In genomic region chr22:23180301-23180892, GRCh38 we compare ENCODE assay signal across 1 cellular context.
TF ChIP-seq lines count a peak whose summit lies in the region.

TSS of gene BCR (plus strand) at chr22:23180509. CDS start at chr22:23180961, 452 bp downstream.

TF ChIP-seq in HepG2, 621 proteins besides CTCF, POLR2A, EP300 and RAD21 (continued from another document):
- TF ChIP-seq CSRNP2 (CRISPR knock-in tag; conservative IDR thresholded peaks at IDR 0.05; ENCODE audit: low read depth) (no peak), SNAPC5 (CRISPR knock-in tag; IDR thresholded peaks at IDR 0.05; ENCODE audit: borderline replicate concordance) (no peak), ZSCAN5A (CRISPR knock-in tag; IDR thresholded peaks at IDR 0.05; ENCODE audit: borderline replicate concordance) (no peak), SETDB1 (CRISPR knock-in tag; IDR thresholded peaks at IDR 0.05; ENCODE audit: borderline replicate concordance) (no peak), SPEN (CRISPR knock-in tag; IDR thresholded peaks at IDR 0.05; ENCODE audit: low read depth) (no peak; the same call in 1 of the 2 replicates), MATR3 (CRISPR knock-in tag; IDR thresholded peaks at IDR 0.05) (no peak), ZNF616 (CRISPR knock-in tag; IDR thresholded peaks at IDR 0.05; ENCODE audit: low read depth) (no peak), HNRNPLL (IDR thresholded peaks at IDR 0.05; ENCODE audit: low read depth, low read length, poor library complexity, severe bottlenecking) (peak; percentile 80), RFX5 (IDR thresholded peaks at IDR 0.05; ENCODE audit: low read depth, low read length) (no peak), KLF16 (CRISPR knock-in tag; IDR thresholded peaks at IDR 0.05) (0 out of 4 replicates have a peak, but pooled peaks of 1 of the 2 experiments have one; percentile 32), MTA3 (CRISPR knock-in tag; IDR thresholded peaks at IDR 0.05) (no peak), ZNF441 (CRISPR knock-in tag; IDR thresholded peaks at IDR 0.05; ENCODE audit: borderline replicate concordance) (no peak), GABPA (IDR thresholded peaks at IDR 0.05; ENCODE audit: low read depth, low read length) (0 out of 2 replicates have a peak, but pooled peaks have one; percentile 26), GABPA (CRISPR knock-in tag; IDR thresholded peaks at IDR 0.05; ENCODE audit: low read depth) (no peak), SNAPC4 (CRISPR knock-in tag; IDR thresholded peaks at IDR 0.05) (no peak), POGZ (CRISPR knock-in tag; IDR thresholded peaks at IDR 0.05) (no peak), ZNF383 (CRISPR knock-in tag; IDR thresholded peaks at IDR 0.05; ENCODE audit: borderline replicate concordance) (no peak), ZNF839 (CRISPR knock-in tag; IDR thresholded peaks at IDR 0.05; ENCODE audit: borderline replicate concordance) (no peak), ZNF569 (CRISPR knock-in tag; IDR thresholded peaks at IDR 0.05; ENCODE audit: borderline replicate concordance) (no peak), CENPBD1 (CRISPR knock-in tag; IDR thresholded peaks at IDR 0.05; ENCODE audit: borderline replicate concordance, low read depth) (no peak), SIN3A (IDR thresholded peaks at IDR 0.05; ENCODE audit: borderline replicate concordance, low read depth, low read length) (peak; percentile 64; the same call in 1 of the 2 replicates), ZMYM3 (CRISPR knock-in tag; IDR thresholded peaks at IDR 0.05) (no peak), ZBTB33 (CRISPR knock-in tag; IDR thresholded peaks at IDR 0.05) (no peak), ZNF414 (CRISPR knock-in tag; IDR thresholded peaks at IDR 0.05) (no peak), SMAD9 (CRISPR knock-in tag; IDR thresholded peaks at IDR 0.05) (no peak), KDM5A (IDR thresholded peaks at IDR 0.05; ENCODE audit: borderline replicate concordance, low read length) (0 out of 2 replicates have a peak, but pooled peaks have one; percentile 25), CREBL2 (CRISPR knock-in tag; IDR thresholded peaks at IDR 0.05; ENCODE audit: borderline replicate concordance) (no peak), NBN (conservative IDR thresholded peaks at IDR 0.05) (no peak), ZNF782 (CRISPR knock-in tag; IDR thresholded peaks at IDR 0.05; ENCODE audit: borderline replicate concordance) (no peak), MBD4 (IDR thresholded peaks at IDR 0.05; ENCODE audit: borderline replicate concordance, low read length) (no peak), HOXA7 (CRISPR knock-in tag; IDR thresholded peaks at IDR 0.05) (no peak), ZNF230 (CRISPR knock-in tag; IDR thresholded peaks at IDR 0.05) (no peak), DNMT1 (CRISPR knock-in tag; IDR thresholded peaks at IDR 0.05) (no peak), USF2 (IDR thresholded peaks at IDR 0.05; ENCODE audit: low read depth, low read length) (no peak), USF2 (CRISPR knock-in tag; IDR thresholded peaks at IDR 0.05; ENCODE audit: borderline replicate concordance) (no peak), PCBP1 (IDR thresholded peaks at IDR 0.05; ENCODE audit: borderline replicate concordance, low read depth, low read length) (no peak), DBP (CRISPR knock-in tag; IDR thresholded peaks at IDR 0.05; ENCODE audit: not compliant biosample characterization) (no peak), ZNF891 (CRISPR knock-in tag; IDR thresholded peaks at IDR 0.05) (no peak), ZNF160 (CRISPR knock-in tag; IDR thresholded peaks at IDR 0.05) (no peak), ZNF12 (CRISPR knock-in tag; IDR thresholded peaks at IDR 0.05) (no peak)
